ENCODE assay signal across 9 cellular contexts in genomic region chr1:44786841-44787426, GRCh38. TPM values are rescaled to one million over a fixed set of nuclear protein-coding genes. Genes with fewer than 3 reads are reported as not detected.
DNase-seq lines count a peak whose midpoint lies in the region; ATAC-seq and TF ChIP-seq lines count a peak whose summit lies in the region.
"Had no signal": no experiment of that assay in that cellular context is flagged by ENCODE, and none has a peak within 500 bp of the region (broad histone marks: within the 10 kb centered on the region; RNA-seq: fewer than 3 reads in every experiment).

No MANE protein-coding gene starts in this region.

- H3K36me3 ChIP-seq in suprapubic skin = no peaks in the 10 kb centered on the region

- H3K4me1 Mint-ChIP-seq in activated CD4-positive, alpha-beta T cell treated with anti-CD3 and anti-CD28 coated beads, Interleukin-2, amount 10 ng/mL, durations not matched to agents 7 days and 5 days = peaks cover 32% of the 10 kb centered on the region
- H3K4me1 Mint-ChIP-seq in activated T-helper 1 cell treated with anti-CD3 and anti-CD28 coated beads, Interleukin-12 subunit alpha, Interleukin-12 subunit beta, Interleukin-2, Interleukin-4 antibody, amounts not matched to agents 30 ng/mL and 10 ng/mL and 1 ng/mL, durations not matched to agents 14 hours and 24 hours and 36 hours (ENCODE audit: low read depth) = peaks cover 32% of the 10 kb centered on the region
- peaks cover 29 to 34% of the 10 kb centered on the region in 2 donors for H3K4me1 Mint-ChIP-seq in immature natural killer cell

- no peak for TF ChIP-seq POLR2A in suprapubic skin (IDR thresholded peaks at IDR 0.05)

- CTCF ChIA-PET in activated CD4-positive, alpha-beta T cell treated with anti-CD3 and anti-CD28 coated beads, Interleukin-2, amount 10 ng/mL, durations not matched to agents 7 days and 5 days (lab: Charles Lee) = interaction anchor here (0.6 to 5.0 kb wide), 9 partner anchors 10 to 544 kb away, joined by 3 to 23 read pairs (median 3); partner anchors contain the start of genes BTBD19, PLK3 and RPS8

- H3K4me3 ChIP-seq in suprapubic skin = peak overlapping the region; percentile 57

- peaks cover 37% of the 10 kb centered on the region for H3K4me1 ChIP-seq in suprapubic skin

- no peak for ATAC-seq in GM21447 (IDR thresholded peaks at IDR 0.05; ENCODE audit: unreplicated experiment)

- no peak for TF ChIP-seq EP300 in suprapubic skin (IDR thresholded peaks at IDR 0.05)

- H3K4me3 Mint-ChIP-seq in activated CD4-positive, alpha-beta T cell treated with anti-CD3 and anti-CD28 coated beads, Interleukin-2, amount 10 ng/mL, durations not matched to agents 7 days and 5 days = peak overlapping the region; percentile 56
- H3K4me3 Mint-ChIP-seq in activated T-helper 1 cell treated with anti-CD3 and anti-CD28 coated beads, Interleukin-12 subunit alpha, Interleukin-12 subunit beta, Interleukin-2, Interleukin-4 antibody, amounts not matched to agents 30 ng/mL and 10 ng/mL and 1 ng/mL, durations not matched to agents 14 hours and 24 hours and 36 hours = peak overlapping the region; percentile 80
- H3K4me3 Mint-ChIP-seq in immature natural killer cell = peak overlapping the region; percentile 71 to 78 (median 74)

- H3K27me3 Mint-ChIP-seq in activated CD4-positive, alpha-beta T cell treated with anti-CD3 and anti-CD28 coated beads, Interleukin-2, amount 10 ng/mL, durations not matched to agents 7 days and 5 days = no peaks in the 10 kb centered on the region
- H3K27me3 Mint-ChIP-seq in activated T-helper 1 cell treated with anti-CD3 and anti-CD28 coated beads, Interleukin-12 subunit alpha, Interleukin-12 subunit beta, Interleukin-2, Interleukin-4 antibody, amounts not matched to agents 30 ng/mL and 10 ng/mL and 1 ng/mL, durations not matched to agents 14 hours and 24 hours and 36 hours (ENCODE audit: insufficient read depth) = no peaks in the 10 kb centered on the region
- peaks cover 0 to 2% (median 0%) of the 10 kb centered on the region in 3 donors for H3K27me3 Mint-ChIP-seq in immature natural killer cell (ENCODE audit: low read depth in 3 of 3)

- no peaks in the 10 kb centered on the region for H3K9me3 Mint-ChIP-seq in activated CD4-positive, alpha-beta T cell treated with anti-CD3 and anti-CD28 coated beads, Interleukin-2, amount 10 ng/mL, durations not matched to agents 7 days and 5 days
- no peaks in the 10 kb centered on the region for H3K9me3 Mint-ChIP-seq in activated T-helper 1 cell treated with anti-CD3 and anti-CD28 coated beads, Interleukin-12 subunit alpha, Interleukin-12 subunit beta, Interleukin-2, Interleukin-4 antibody, amounts not matched to agents 30 ng/mL and 10 ng/mL and 1 ng/mL, durations not matched to agents 14 hours and 24 hours and 36 hours
- H3K9me3 Mint-ChIP-seq in immature natural killer cell = no peaks in the 10 kb centered on the region

- DNase-seq in activated CD4-positive, alpha-beta T cell treated with anti-CD3 and anti-CD28 coated beads, Interleukin-2, amount 10 ng/mL, durations not matched to agents 7 days and 5 days = no peak
- DNase-seq in activated CD4-positive, alpha-beta T cell treated with anti-CD3 and anti-CD28 coated beads for 48 hours = no peak
- DNase-seq in activated T-helper 1 cell treated with anti-CD3 and anti-CD28 coated beads, Interleukin-12 subunit alpha, Interleukin-12 subunit beta, Interleukin-2, Interleukin-4 antibody, amounts not matched to agents 30 ng/mL and 10 ng/mL and 1 ng/mL, durations not matched to agents 14 hours and 24 hours and 36 hours (ENCODE audit: low spot score) = no peak
- DNase-seq in immature natural killer cell (no peak), suprapubic skin (ENCODE audit: low spot score in 2 of 2) (no peak), SK-N-DZ (ENCODE audit: low spot score) (no peak), NCI-H774 (lab: John Stamatoyannopoulos, UW) (no peak)
- DNase-seq: NCI-H446 had no signal

- 86% methylated on average over 7 of the region's 9 CpGs for WGBS in suprapubic skin

- intact Hi-C loops in activated T-helper 1 cell treated with anti-CD3 and anti-CD28 coated beads, Interleukin-12 subunit alpha, Interleukin-12 subunit beta, Interleukin-2, Interleukin-4 antibody, amounts not matched to agents 30 ng/mL and 10 ng/mL and 1 ng/mL, durations not matched to agents 14 hours and 24 hours and 36 hours (cut with micrococcal nuclease) = loop anchor here (1.0 to 10.0 kb wide), 4 partner anchors 12 to 1942 kb away; partner anchors contain the start of genes PLK3, RPS8 and ZNF691

- H3K36me3 Mint-ChIP-seq in activated CD4-positive, alpha-beta T cell treated with anti-CD3 and anti-CD28 coated beads, Interleukin-2, amount 10 ng/mL, durations not matched to agents 7 days and 5 days (ENCODE audit: low read depth) = peaks cover 5% of the 10 kb centered on the region
- peaks cover 9% of the 10 kb centered on the region for H3K36me3 Mint-ChIP-seq in activated T-helper 1 cell treated with anti-CD3 and anti-CD28 coated beads, Interleukin-12 subunit alpha, Interleukin-12 subunit beta, Interleukin-2, Interleukin-4 antibody, amounts not matched to agents 30 ng/mL and 10 ng/mL and 1 ng/mL, durations not matched to agents 14 hours and 24 hours and 36 hours (ENCODE audit: low read depth)
- H3K36me3 Mint-ChIP-seq in immature natural killer cell = no peaks in the 10 kb centered on the region

- no peaks in the 10 kb centered on the region for H3K9me3 ChIP-seq in suprapubic skin

- no peaks in the 10 kb centered on the region for H3K27me3 ChIP-seq in suprapubic skin

- POLR2A ChIA-PET in activated CD4-positive, alpha-beta T cell treated with anti-CD3 and anti-CD28 coated beads, Interleukin-2, amount 10 ng/mL, durations not matched to agents 7 days and 5 days (lab: Charles Lee) = interaction anchor here (0.5 to 1.4 kb wide), 2 partner anchors 13 to 1439 kb away, joined by 3 to 4 read pairs; partner anchors contain the start of gene PLK3

- peak overlapping the region; percentile 68 for H3K27ac ChIP-seq in suprapubic skin

- H3K27ac Mint-ChIP-seq in activated CD4-positive, alpha-beta T cell treated with anti-CD3 and anti-CD28 coated beads, Interleukin-2, amount 10 ng/mL, durations not matched to agents 7 days and 5 days = peak overlapping the region; percentile 78
- H3K27ac Mint-ChIP-seq in activated T-helper 1 cell treated with anti-CD3 and anti-CD28 coated beads, Interleukin-12 subunit alpha, Interleukin-12 subunit beta, Interleukin-2, Interleukin-4 antibody, amounts not matched to agents 30 ng/mL and 10 ng/mL and 1 ng/mL, durations not matched to agents 14 hours and 24 hours and 36 hours = peak overlapping the region; percentile 66
- peak overlapping the region; percentile 52 to 97 (median 94) for H3K27ac Mint-ChIP-seq in immature natural killer cell

- no peak for TF ChIP-seq CTCF in suprapubic skin (IDR thresholded peaks at IDR 0.05)

RNA-seq across cellular contexts. Expression of gene BEST4, which starts 1.0 kb away (rescaled TPM):
- total RNA-seq in activated CD4-positive, alpha-beta T cell treated with anti-CD3 and anti-CD28 coated beads, Interleukin-2, amount 10 ng/mL, durations not matched to agents 7 days and 5 days = under 1 TPM; 0.42 to 0.55 TPM
- total RNA-seq in activated T-helper 1 cell treated with anti-CD3 and anti-CD28 coated beads, Interleukin-12 subunit alpha, Interleukin-12 subunit beta, Interleukin-2, Interleukin-4 antibody, amounts not matched to agents 30 ng/mL and 10 ng/mL and 1 ng/mL, durations not matched to agents 14 hours and 24 hours and 36 hours = 0.47 and 0.54 TPM in 2 replicates
- polyA plus RNA-seq in immature natural killer cell = under 1 TPM in 1 of 3 donors, not detected in 2; 0.37 TPM
- total RNA-seq in suprapubic skin = under 1 TPM in 3 of 4 donors, not detected in 1; 0.30 to 0.72 (median 0.30) TPM
- not detected in 2 replicates for polyA plus RNA-seq in SK-N-DZ (2014; cell fraction: cytosol; rRNA removed)
- not detected in 2 replicates for polyA plus RNA-seq in SK-N-DZ (2014; cell fraction: nucleus; rRNA removed)

RNA-seq across cellular contexts. Expression of gene RPS8, which starts 11.6 kb away (rescaled TPM):
- total RNA-seq in activated CD4-positive, alpha-beta T cell treated with anti-CD3 and anti-CD28 coated beads, Interleukin-2, amount 10 ng/mL, durations not matched to agents 7 days and 5 days = 1,000 to 10,000 TPM; 1,879 to 1,968 TPM
- 2,172 and 2,226 TPM in 2 replicates for total RNA-seq in activated T-helper 1 cell treated with anti-CD3 and anti-CD28 coated beads, Interleukin-12 subunit alpha, Interleukin-12 subunit beta, Interleukin-2, Interleukin-4 antibody, amounts not matched to agents 30 ng/mL and 10 ng/mL and 1 ng/mL, durations not matched to agents 14 hours and 24 hours and 36 hours
- polyA plus RNA-seq in immature natural killer cell = 100 to 1,000 TPM; 412 to 772 (median 474) TPM
- 1,000 to 10,000 TPM; 1,858 to 3,271 (median 2,807) TPM for total RNA-seq in suprapubic skin
- polyA plus RNA-seq in SK-N-DZ (2014; cell fraction: cytosol; rRNA removed) = 3,012 and 3,932 TPM in 2 replicates
- polyA plus RNA-seq in SK-N-DZ (2014; cell fraction: nucleus; rRNA removed) = 1,727 and 2,442 TPM in 2 replicates

RNA-seq across cellular contexts. Expression of gene PLK3, which starts 13.2 kb away (rescaled TPM):
- 10 to 100 TPM; 54.3 to 57.5 TPM for total RNA-seq in activated CD4-positive, alpha-beta T cell treated with anti-CD3 and anti-CD28 coated beads, Interleukin-2, amount 10 ng/mL, durations not matched to agents 7 days and 5 days
- 208 and 211 TPM in 2 replicates for total RNA-seq in activated T-helper 1 cell treated with anti-CD3 and anti-CD28 coated beads, Interleukin-12 subunit alpha, Interleukin-12 subunit beta, Interleukin-2, Interleukin-4 antibody, amounts not matched to agents 30 ng/mL and 10 ng/mL and 1 ng/mL, durations not matched to agents 14 hours and 24 hours and 36 hours
- 1 to 10 TPM; 2.1 to 5.0 (median 2.1) TPM for polyA plus RNA-seq in immature natural killer cell
- total RNA-seq in suprapubic skin = 100 to 1,000 TPM in 2 of 4 donors, 10 to 100 TPM in 2; 63.7 to 135 (median 91.1) TPM
- polyA plus RNA-seq in SK-N-DZ (2014; cell fraction: cytosol; rRNA removed) = 2.8 and 5.9 TPM in 2 replicates
- 7.5 and 12.4 TPM in 2 replicates for polyA plus RNA-seq in SK-N-DZ (2014; cell fraction: nucleus; rRNA removed)

RNA-seq across cellular contexts. Expression of gene DYNLT4, which starts 20.2 kb away (rescaled TPM):
- total RNA-seq in activated CD4-positive, alpha-beta T cell treated with anti-CD3 and anti-CD28 coated beads, Interleukin-2, amount 10 ng/mL, durations not matched to agents 7 days and 5 days = under 1 TPM; 0.47 to 0.83 TPM
- total RNA-seq in activated T-helper 1 cell treated with anti-CD3 and anti-CD28 coated beads, Interleukin-12 subunit alpha, Interleukin-12 subunit beta, Interleukin-2, Interleukin-4 antibody, amounts not matched to agents 30 ng/mL and 10 ng/mL and 1 ng/mL, durations not matched to agents 14 hours and 24 hours and 36 hours = 0.44 TPM in 1 of 2 replicates, not detected in the other
- not detected for polyA plus RNA-seq in immature natural killer cell
- not detected for total RNA-seq in suprapubic skin
- polyA plus RNA-seq in SK-N-DZ (2014; cell fraction: cytosol; rRNA removed) = not detected in 2 replicates
- polyA plus RNA-seq in SK-N-DZ (2014; cell fraction: nucleus; rRNA removed) = not detected in 2 replicates

RNA-seq across cellular contexts. Expression of gene BTBD19, which starts 21.4 kb away (rescaled TPM):
- total RNA-seq in activated CD4-positive, alpha-beta T cell treated with anti-CD3 and anti-CD28 coated beads, Interleukin-2, amount 10 ng/mL, durations not matched to agents 7 days and 5 days = 1 to 10 TPM; 6.0 to 7.7 TPM
- 22.6 and 24.1 TPM in 2 replicates for total RNA-seq in activated T-helper 1 cell treated with anti-CD3 and anti-CD28 coated beads, Interleukin-12 subunit alpha, Interleukin-12 subunit beta, Interleukin-2, Interleukin-4 antibody, amounts not matched to agents 30 ng/mL and 10 ng/mL and 1 ng/mL, durations not matched to agents 14 hours and 24 hours and 36 hours
- under 1 TPM in 1 of 3 donors, not detected in 2; 0.38 TPM for polyA plus RNA-seq in immature natural killer cell
- 1 to 10 TPM; 1.2 to 7.3 (median 4.4) TPM for total RNA-seq in suprapubic skin
- 0.53 and 0.97 TPM in 2 replicates for polyA plus RNA-seq in SK-N-DZ (2014; cell fraction: cytosol; rRNA removed)
- 1.5 and 2.5 TPM in 2 replicates for polyA plus RNA-seq in SK-N-DZ (2014; cell fraction: nucleus; rRNA removed)
